ENCODE assay signal across 9 cellular contexts in the genomic region with DNA sequence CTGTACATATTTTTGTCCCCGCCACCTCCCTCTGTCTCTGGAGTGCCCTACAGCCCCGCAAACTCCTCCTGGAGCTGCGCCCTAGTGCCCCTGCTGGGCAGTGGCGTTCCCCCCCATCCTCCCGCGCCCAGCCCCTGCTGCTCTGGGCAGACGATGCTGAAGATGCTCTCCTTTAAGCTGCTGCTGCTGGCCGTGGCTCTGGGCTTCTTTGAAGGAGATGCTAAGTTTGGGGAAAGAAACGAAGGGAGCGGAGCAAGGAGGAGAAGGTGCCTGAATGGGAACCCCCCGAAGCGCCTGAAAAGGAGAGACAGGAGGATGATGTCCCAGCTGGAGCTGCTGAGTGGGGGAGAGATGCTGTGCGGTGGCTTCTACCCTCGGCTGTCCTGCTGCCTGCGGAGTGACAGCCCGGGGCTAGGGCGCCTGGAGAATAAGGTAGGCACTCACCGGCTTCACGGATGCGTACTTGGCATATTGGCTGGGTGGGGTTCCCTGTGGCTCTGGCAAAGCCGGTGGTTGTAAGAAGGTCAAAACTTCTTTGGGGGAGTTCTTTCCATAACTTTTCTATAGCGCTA. TPM values are rescaled to one million over a fixed set of nuclear protein-coding genes. Genes with fewer than 3 reads are reported as not detected.
A peak's percentile ranks its signal among the peaks of the same experiment; 100 is the strongest.
DNase-seq lines count a peak whose midpoint lies in the region; ATAC-seq and TF ChIP-seq lines count a peak whose summit lies in the region.
"Had no signal": no experiment of that assay in that cellular context is flagged by ENCODE, and none has a peak within 500 bp of the region (broad histone marks: within the 10 kb centered on the region; RNA-seq: fewer than 3 reads in every experiment).

No MANE protein-coding gene starts in this region.

- no peaks in the 10 kb centered on the region for H3K36me3 ChIP-seq in heart left ventricle
- no peaks in the 10 kb centered on the region for H3K36me3 ChIP-seq in Peyer's patch

- intact Hi-C loops in heart left ventricle (cut with DNase I), result no loop called here
- intact Hi-C loops in left ventricle myocardium superior (cut with micrococcal nuclease), result no loop called here

- H3K27me3 Mint-ChIP-seq in nephron (ENCODE audit: low read depth), result peaks cover 53% of the 10 kb centered on the region

- H3K9me3 ChIP-seq in heart left ventricle, result no peaks in the 10 kb centered on the region
- no peaks in the 10 kb centered on the region for H3K9me3 ChIP-seq in Peyer's patch

- peak in 1 of 4 donors; percentile 28 for ATAC-seq in heart left ventricle
- no peak for ATAC-seq in left ventricle myocardium superior
- no peak for ATAC-seq in GM18520 (IDR thresholded peaks at IDR 0.05; ENCODE audit: unreplicated experiment)
- no peak for ATAC-seq in HG02610 (IDR thresholded peaks at IDR 0.05; ENCODE audit: unreplicated experiment)

- 1 to 2% (median 1%) methylated on average over 22 of the region's 22 CpGs for WGBS in heart left ventricle, 4 donors

- H3K36me3 Mint-ChIP-seq in nephron (ENCODE audit: low read depth), result no peaks in the 10 kb centered on the region

- no peak for TF ChIP-seq POLR2A in heart left ventricle (IDR thresholded peaks at IDR 0.05)
- no peak for TF ChIP-seq POLR2A in Peyer's patch (IDR thresholded peaks at IDR 0.05)

- peak overlapping the region; percentile 91 to 96 (median 91) for H3K4me3 Mint-ChIP-seq in nephron

- peaks cover 0 to 27% (median 8%) of the 10 kb centered on the region in 12 donors for H3K4me1 ChIP-seq in heart left ventricle
- peaks cover 0 to 8% (median 0%) of the 10 kb centered on the region in 4 donors for H3K4me1 ChIP-seq in Peyer's patch

- peak overlapping the region in 2 of 3 experiments; percentile 5 to 75 for H3K27ac Mint-ChIP-seq in nephron

- no peaks in the 10 kb centered on the region for H3K9me3 Mint-ChIP-seq in nephron

- TF ChIP-seq CTCF in heart left ventricle (IDR thresholded peaks at IDR 0.05), result peak in 1 of 12 donors; percentile 8
- no peak for TF ChIP-seq CTCF in Peyer's patch (IDR thresholded peaks at IDR 0.05)
- TF ChIP-seq CTCF in epithelial cell of esophagus (IDR thresholded peaks at IDR 0.05; ENCODE audit: insufficient read depth, low read depth, low read length, missing control alignments), result no peak
- TF ChIP-seq CTCF in nephron (IDR thresholded peaks at IDR 0.05; ENCODE audit: unreplicated experiment in 3 of 3), result peak in 1 of 3 experiments; percentile 12

- H3K27ac ChIP-seq in heart left ventricle, result no peak overlapping the region
- peak overlapping the region in 2 of 4 donors; percentile 30 to 60 for H3K27ac ChIP-seq in Peyer's patch

- H3K4me1 Mint-ChIP-seq in nephron, result peaks cover 47% of the 10 kb centered on the region

- no peak for DNase-seq in heart left ventricle
- DNase-seq in left ventricle myocardium superior, result no peak
- DNase-seq in Peyer's patch, result no peak
- no peak for DNase-seq in epithelial cell of esophagus (ENCODE audit: low read depth)
- no peak for DNase-seq in NOMO-1 treated with dmso at 0.1 percent for 144 hours (lab: John Stamatoyannopoulos, UW; ENCODE audit: unreplicated experiment)

- peak overlapping the region in 11 of 12 donors; percentile 24 to 61 (median 51) for H3K4me3 ChIP-seq in heart left ventricle
- peak overlapping the region in 3 of 4 donors; percentile 37 to 54 (median 46) for H3K4me3 ChIP-seq in Peyer's patch
- peak overlapping the region; percentile 30 for H3K4me3 ChIP-seq in epithelial cell of esophagus (ENCODE audit: low read length)

- H3K27me3 ChIP-seq in heart left ventricle (peaks cover 6 to 57% (median 34%) of the 10 kb centered on the region in 9 donors), Peyer's patch (peaks cover 0 to 17% of the 10 kb centered on the region in 2 donors)

RNA-seq across cellular contexts. Expression of gene HHIP, which starts 0.7 kb away (rescaled TPM):
- total RNA-seq in heart left ventricle (1 to 10 TPM in 1 of 9 donors, under 1 TPM in 3, not detected in 5; 0.04 to 3.8 (median 0.18) TPM), left ventricle myocardium superior (not detected), Peyer's patch (10 to 100 TPM in 1 of 4 donors, 1 to 10 TPM in 3; 3.0 to 37.1 (median 6.6) TPM)
- under 1 TPM in 1 of 2 donors, not detected in 1; 0.04 TPM for polyA plus RNA-seq in heart left ventricle
- polyA plus RNA-seq: esophagus had no signal
